18 cellular contexts compared by ENCODE assay signal in genomic region chr7:143013473-143013872, GRCh38. TPM values are rescaled to one million over a fixed set of nuclear protein-coding genes. Genes with fewer than 3 reads are reported as not detected.
DNase-seq lines count a peak whose midpoint lies in the region; ATAC-seq and TF ChIP-seq lines count a peak whose summit lies in the region.
"Had no signal": no experiment of that assay in that cellular context is flagged by ENCODE, and none has a peak within 500 bp of the region (broad histone marks: within the 10 kb centered on the region; RNA-seq: fewer than 3 reads in every experiment).

No MANE protein-coding gene starts in this region.

- H3K4me3 Mint-ChIP-seq in mesothelial cell of epicardium = no peak overlapping the region
- H3K4me3 Mint-ChIP-seq: CD8-positive, alpha-beta T cell had no signal

- peak overlapping the region; percentile 74 for H3K27ac Mint-ChIP-seq in mesothelial cell of epicardium
- H3K27ac Mint-ChIP-seq: CD8-positive, alpha-beta T cell had no signal

- H3K4me3 ChIP-seq in upper lobe of left lung (no peak overlapping the region), BE2C (ENCODE audit: low read depth, low read length) (no peak overlapping the region)

- no peak for TF ChIP-seq POLR2A in upper lobe of left lung (IDR thresholded peaks at IDR 0.05)

- H3K9me3 ChIP-seq in upper lobe of left lung = no peaks in the 10 kb centered on the region
- no peaks in the 10 kb centered on the region for H3K9me3 ChIP-seq in BE2C

- no peaks in the 10 kb centered on the region for H3K27me3 Mint-ChIP-seq in mesothelial cell of epicardium (ENCODE audit: low read depth)

- H3K27ac ChIP-seq in caudate nucleus (ENCODE audit: low read depth, low read length) (peak overlapping the region; percentile 52), upper lobe of left lung (no peak overlapping the region)
- H3K27ac ChIP-seq: 22Rv1, parathyroid adenoma had no signal

- peak; percentile 9 to 14 for ATAC-seq in upper lobe of left lung (ENCODE audit: low FRiP score in 2 of 2)
- no peak for ATAC-seq in GM21526 (IDR thresholded peaks at IDR 0.05; ENCODE audit: low FRiP score, unreplicated experiment)
- ATAC-seq: CD8-positive, alpha-beta T cell had no signal

- no peak for TF ChIP-seq EP300 in upper lobe of left lung (IDR thresholded peaks at IDR 0.05)

- H3K36me3 ChIP-seq in upper lobe of left lung = no peaks in the 10 kb centered on the region
- no peaks in the 10 kb centered on the region for H3K36me3 ChIP-seq in BE2C

- H3K36me3 Mint-ChIP-seq in mesothelial cell of epicardium = no peaks in the 10 kb centered on the region
- H3K36me3 Mint-ChIP-seq: CD8-positive, alpha-beta T cell had no signal

- WGBS in upper lobe of left lung, 2 donors = 81 to 95% methylated on average over 1 of the region's 1 CpG

- TF ChIP-seq CTCF in mesothelial cell of epicardium (IDR thresholded peaks at IDR 0.05; ENCODE audit: unreplicated experiment) (no peak), upper lobe of left lung (IDR thresholded peaks at IDR 0.05) (no peak), BE2C (IDR thresholded peaks at IDR 0.05; ENCODE audit: low read depth, low read length) (no peak)

- H3K9me3 Mint-ChIP-seq in mesothelial cell of epicardium = no peaks in the 10 kb centered on the region
- H3K9me3 Mint-ChIP-seq: CD8-positive, alpha-beta T cell had no signal

- no peaks in the 10 kb centered on the region for H3K4me1 ChIP-seq in upper lobe of left lung
- H3K4me1 ChIP-seq in BE2C = no peaks in the 10 kb centered on the region
- H3K4me1 ChIP-seq: parathyroid adenoma had no signal

- peaks cover 24% of the 10 kb centered on the region for H3K4me1 Mint-ChIP-seq in mesothelial cell of epicardium

- DNase-seq in NCI-H526 (lab: John Stamatoyannopoulos, UW) = peak; percentile 6 to 8
- DNase-seq in NCI-H526 treated with DMSO at 0.1 percent for 48 hours (lab: John Stamatoyannopoulos, UW) = no peak
- DNase-seq in caudate nucleus (lab: John Stamatoyannopoulos, UW) = peak in 7 of 61 donors; percentile 6 to 37 (median 22)
- DNase-seq in mesothelial cell of epicardium (ENCODE audit: low spot score in 2 of 2, unreplicated experiment in 2 of 2) = no peak
- DNase-seq in upper lobe of left lung = no peak
- no peak for DNase-seq in AG08395 (ENCODE audit: low spot score)
- DNase-seq in BE2C = no peak
- DNase-seq: CD8-positive, alpha-beta T cell; midbrain; NCI-H2029; NCI-H524 treated with DMSO at 0.1 percent for 48 hours; T1000 had no signal

- H3K27me3 ChIP-seq in upper lobe of left lung (no peaks in the 10 kb centered on the region), BE2C (no peaks in the 10 kb centered on the region)

RNA-seq across cellular contexts. Expression of gene OR9A2, which starts 13.5 kb away (rescaled TPM):
- total RNA-seq in mesothelial cell of epicardium (0.29 to 0.42 TPM (median 0.33 TPM) in 3 replicates), upper lobe of left lung (not detected)
- not detected for polyA plus RNA-seq in BE2C (2012; ENCODE audit: insufficient read depth, insufficient read length, low read depth)
- total RNA-seq: CD8-positive, alpha-beta T cell; dermis microvascular lymphatic vessel endothelial cell; HT-29 had no signal

RNA-seq across cellular contexts. Expression of gene OR6V1, which starts 38.7 kb away (rescaled TPM):
- not detected in 3 replicates for total RNA-seq in mesothelial cell of epicardium
- total RNA-seq in upper lobe of left lung = not detected
- not detected for polyA plus RNA-seq in BE2C (2012; ENCODE audit: insufficient read depth, insufficient read length, low read depth)
- total RNA-seq: CD8-positive, alpha-beta T cell; dermis microvascular lymphatic vessel endothelial cell; frontal cortex; HT-29 had no signal

RNA-seq across cellular contexts. Expression of gene KEL, which starts 51.3 kb away (rescaled TPM):
- total RNA-seq in mesothelial cell of epicardium (1.9 to 4.2 TPM (median 2.3 TPM) in 3 replicates), upper lobe of left lung (10 to 100 TPM in 1 of 6 donors, 1 to 10 TPM in 3, under 1 TPM in 1, not detected in 1; 0.11 to 13.0 (median 3.1) TPM)
- polyA plus RNA-seq in BE2C (2012; ENCODE audit: insufficient read depth, insufficient read length, low read depth) = not detected

Comparison
In these comparisons a context has a peak if more than half of its experiments do, and no peak if none do; other contexts are left out.
1. DNase-seq: peak in NCI-H526 (2 of 2); none in NCI-H526 treated with DMSO at 0.1 percent for 48 hours (single experiment), mesothelial cell of epicardium (0 of 2), upper lobe of left lung (0 of 2), AG08395 (single experiment) and BE2C (single experiment).